Comparison of ENCODE assay signal across 8 cellular contexts in the genomic region with DNA sequence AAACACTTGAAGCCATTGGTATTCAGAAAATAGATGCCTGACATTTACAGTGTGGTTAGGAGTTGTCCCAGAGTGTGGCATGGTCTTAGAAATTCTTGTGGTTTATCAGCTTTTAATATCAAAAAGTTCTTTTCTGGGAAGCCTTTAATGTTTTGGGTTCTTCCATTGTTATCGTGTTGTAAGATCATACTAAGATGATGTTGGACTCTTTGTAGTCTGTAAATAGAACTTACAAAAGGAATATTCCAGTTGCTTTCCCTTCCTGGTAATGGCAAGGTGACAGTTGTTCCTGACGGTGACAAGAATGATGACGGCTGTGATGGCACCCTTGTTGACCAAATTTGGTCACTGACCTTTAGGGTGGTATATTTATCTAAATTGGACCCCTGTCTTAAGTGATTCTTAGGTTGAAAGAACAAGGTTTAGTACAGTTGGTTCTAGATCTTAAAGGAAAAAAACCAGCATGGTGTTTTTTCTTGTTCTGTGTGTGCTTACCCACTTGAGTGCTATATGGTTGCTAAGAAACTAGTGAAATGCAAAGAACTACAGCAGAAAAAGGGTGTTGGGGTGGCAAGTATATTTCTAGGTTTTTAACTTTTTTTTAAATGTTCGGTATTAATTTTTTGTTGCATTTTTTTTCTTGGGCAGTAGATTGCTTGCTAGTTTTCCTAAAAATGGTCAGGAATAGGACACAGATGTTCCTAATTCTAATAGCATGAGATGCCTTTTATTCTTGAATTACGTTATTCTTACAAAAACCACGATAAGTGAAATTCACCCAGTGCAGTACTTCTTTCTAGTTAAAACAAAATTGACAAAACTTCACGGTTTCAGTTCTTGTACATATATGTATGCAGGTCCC. TPM values are rescaled to one million over a fixed set of nuclear protein-coding genes. Genes with fewer than 3 reads are reported as not detected.
DNase-seq lines count a peak whose midpoint lies in the region; ATAC-seq, FAIRE-seq and TF ChIP-seq lines count a peak whose summit lies in the region.

No MANE protein-coding gene starts in this region.

- POLR2A ChIA-PET in naive thymus-derived CD8-positive, alpha-beta T cell (lab: Charles Lee): interaction anchor here (0.5 kb wide), 1 partner anchor 115 kb away, joined by 3 read pairs; no protein-coding TSS in a partner anchor

- H3K27me3 ChIP-seq in bronchial epithelial cell (ENCODE audit: control insufficient read depth, insufficient read depth, low read length): no peaks in the 10 kb centered on the region

- H3K4me3 ChIP-seq in bronchial epithelial cell (ENCODE audit: low read depth, low read length): peak overlapping the region; percentile 97

- H3K36me3 Mint-ChIP-seq in CD14-positive monocyte: peaks cover 32 to 37% of the 10 kb centered on the region in 2 donors
- peaks cover 0 to 50% (median 0%) of the 10 kb centered on the region in 3 donors for H3K36me3 Mint-ChIP-seq in naive thymus-derived CD8-positive, alpha-beta T cell

- ATAC-seq in naive thymus-derived CD8-positive, alpha-beta T cell: no peak
- ATAC-seq in HG03045 (IDR thresholded peaks at IDR 0.05; ENCODE audit: unreplicated experiment) (no peak), GM19452 (IDR thresholded peaks at IDR 0.05; ENCODE audit: unreplicated experiment) (no peak)

- H3K27me3 Mint-ChIP-seq in CD14-positive monocyte (ENCODE audit: low read depth in 3 of 3): peaks cover 0 to 5% (median 5%) of the 10 kb centered on the region in 3 donors
- H3K27me3 Mint-ChIP-seq in naive thymus-derived CD8-positive, alpha-beta T cell: peaks cover 0 to 1% (median 0%) of the 10 kb centered on the region in 5 donors

- DNase-seq in CD14-positive monocyte (ENCODE audit: low spot score) (no peak), M059J (ENCODE audit: low read depth) (peak; percentile 50), bronchial epithelial cell (ENCODE audit: low read depth) (no peak), D341Med (ENCODE audit: low spot score) (no peak), nucleus accumbens (lab: John Stamatoyannopoulos, UW) (no peak)
- peak in 2 of 10 donors; percentile 11 to 19 for DNase-seq in naive thymus-derived CD8-positive, alpha-beta T cell

- peak overlapping the region in 5 of 7 donors; percentile 86 to 94 (median 92) for H3K27ac Mint-ChIP-seq in CD14-positive monocyte
- peak overlapping the region in 8 of 10 donors; percentile 27 to 94 (median 90) for H3K27ac Mint-ChIP-seq in naive thymus-derived CD8-positive, alpha-beta T cell

- intact Hi-C loops in CD14-positive monocyte (cut with micrococcal nuclease): loop anchor here (5.0 to 10.0 kb wide), 3 partner anchors 48 to 158 kb away; partner anchors contain the start of gene IFT81 (in 1 of the 2)

- no peak for TF ChIP-seq CTCF in CD14-positive monocyte (IDR thresholded peaks at IDR 0.05)
- TF ChIP-seq CTCF in bronchial epithelial cell (IDR thresholded peaks at IDR 0.05; ENCODE audit: insufficient read depth, low read length, severe bottlenecking): no peak

- peaks cover 64% of the 10 kb centered on the region for H3K4me1 Mint-ChIP-seq in CD14-positive monocyte
- peaks cover 17 to 70% (median 62%) of the 10 kb centered on the region in 4 donors for H3K4me1 Mint-ChIP-seq in naive thymus-derived CD8-positive, alpha-beta T cell

- peaks cover 5% of the 10 kb centered on the region for H3K36me3 ChIP-seq in bronchial epithelial cell (ENCODE audit: control insufficient read depth, insufficient read depth, low read length)

- no peak for FAIRE-seq in bronchial epithelial cell (lab: Jason Lieb, UNC)

- no peaks in the 10 kb centered on the region for H3K9me3 Mint-ChIP-seq in CD14-positive monocyte
- H3K9me3 Mint-ChIP-seq in naive thymus-derived CD8-positive, alpha-beta T cell: no peaks in the 10 kb centered on the region

- H3K4me3 Mint-ChIP-seq in CD14-positive monocyte: peak overlapping the region; percentile 94 to 96
- peak overlapping the region; percentile 83 to 95 (median 88) for H3K4me3 Mint-ChIP-seq in naive thymus-derived CD8-positive, alpha-beta T cell

RNA-seq across cellular contexts. Expression of gene ATP2A2, which starts 2.1 kb away (rescaled TPM):
- 1 to 10 TPM; 4.5 to 6.9 TPM for polyA plus RNA-seq in CD14-positive monocyte
- 86.9 and 140 TPM in 2 replicates for total RNA-seq in M059J (2014; rRNA removed; shearing (Covaris generic))
- 125 and 173 TPM in 2 replicates for total RNA-seq in bronchial epithelial cell
- total RNA-seq in naive thymus-derived CD8-positive, alpha-beta T cell: 10 to 100 TPM; 69.3 to 75.6 TPM
- 1 to 10 TPM; 1.7 to 2.0 (median 1.9) TPM for polyA plus RNA-seq in naive thymus-derived CD8-positive, alpha-beta T cell
